Comparison of ENCODE assay signal across 15 cellular contexts in genomic region chr11:11027271-11027670, GRCh38.
A peak's percentile ranks its signal among the peaks of the same experiment; 100 is the strongest.
DNase-seq lines count a peak whose midpoint lies in the region; ATAC-seq and TF ChIP-seq lines count a peak whose summit lies in the region.
"Had no signal": no experiment of that assay in that cellular context is flagged by ENCODE, and none has a peak within 500 bp of the region (broad histone marks: within the 10 kb centered on the region; RNA-seq: fewer than 3 reads in every experiment).

No MANE protein-coding gene starts in this region.

- intact Hi-C loops in left lung (cut with DNase I): no loop called here

- H3K4me3 ChIP-seq in choroid plexus epithelial cell (ENCODE audit: low read depth, low read length) (no peak overlapping the region), lung (no peak overlapping the region), left lung (no peak overlapping the region)
- H3K4me3 ChIP-seq: SJSA1 had no signal

- H3K36me3 ChIP-seq in lung (ENCODE audit: control insufficient read depth in 2 of 2, insufficient read depth in 2 of 2, low read length in 2 of 2) (no peaks in the 10 kb centered on the region), left lung (no peaks in the 10 kb centered on the region)
- H3K36me3 ChIP-seq: BE2C, SJSA1 had no signal

- peaks cover 29 to 43% of the 10 kb centered on the region in 2 donors for H3K27me3 Mint-ChIP-seq in stimulated activated naive B cell treated with anti-CD40 and anti-IgM and Interleukin-4, amounts not matched to agents 10 μg/mL and 1 μg/mL and 100 μg/mL, for 72 hours

- WGBS in lung, 2 donors: 68 to 82% methylated on average over 1 of the region's 1 CpG

- no peak overlapping the region for H3K4me3 Mint-ChIP-seq in stimulated activated naive B cell treated with anti-CD40 and anti-IgM and Interleukin-4, amounts not matched to agents 10 μg/mL and 1 μg/mL and 100 μg/mL, for 72 hours
- H3K4me3 Mint-ChIP-seq: activated CD4-positive, alpha-beta memory T cell treated with anti-CD3 and anti-CD28 coated beads, Interleukin-2, amount 10 ng/mL, durations not matched to agents 7 days and 5 days had no signal

- H3K27ac ChIP-seq in lung (ENCODE audit: low read depth in 1 of 2, low read length in 1 of 2): no peak overlapping the region
- no peak overlapping the region for H3K27ac ChIP-seq in left lung
- H3K27ac ChIP-seq: parathyroid adenoma, SJSA1 had no signal

- H3K9me3 ChIP-seq in lung (ENCODE audit: control insufficient read depth in 2 of 2, insufficient read depth in 1 of 2, low read length in 1 of 2): no peaks in the 10 kb centered on the region
- no peaks in the 10 kb centered on the region for H3K9me3 ChIP-seq in left lung
- H3K9me3 ChIP-seq: BE2C, SJSA1 had no signal

- no peaks in the 10 kb centered on the region for H3K36me3 Mint-ChIP-seq in stimulated activated naive B cell treated with anti-CD40 and anti-IgM and Interleukin-4, amounts not matched to agents 10 μg/mL and 1 μg/mL and 100 μg/mL, for 72 hours

- ATAC-seq in lung (ENCODE audit: insufficient read depth, low FRiP score): no peak
- ATAC-seq in stimulated activated naive B cell treated with anti-CD40 and anti-IgM and Interleukin-4, amounts not matched to agents 10 μg/mL and 1 μg/mL and 100 μg/mL, for 72 hours (replicated peaks): no peak
- ATAC-seq in left lung: no peak

- peak; percentile 70 for DNase-seq in AG20443 (ENCODE audit: low spot score)
- DNase-seq in NCI-H226: peak; percentile 89
- peak; percentile 63 for DNase-seq in choroid plexus epithelial cell (ENCODE audit: low read depth)
- peak; percentile 1 for DNase-seq in lung (ENCODE audit: low spot score)
- DNase-seq in NCI-H2107 treated with DMSO at 0.1 percent for 48 hours (lab: John Stamatoyannopoulos, UW; ENCODE audit: unreplicated experiment): no peak
- DNase-seq in stimulated activated naive B cell treated with anti-CD40 and anti-IgM and Interleukin-4, amounts not matched to agents 10 μg/mL and 1 μg/mL and 100 μg/mL, for 72 hours: no peak
- DNase-seq in left lung: no peak
- no peak for DNase-seq in DMS79 (lab: John Stamatoyannopoulos, UW)
- DNase-seq: activated CD4-positive, alpha-beta memory T cell treated with anti-CD3 and anti-CD28 coated beads, Interleukin-2, amount 10 ng/mL, durations not matched to agents 7 days and 5 days; BE2C; DMS153; effector CD8-positive, alpha-beta T cell; NK-92 treated with Interleukin-12 subunit alpha and Interleukin-12 subunit beta, amount 100 ng/mL, for 24 hours had no signal

- H3K27me3 ChIP-seq in lung (ENCODE audit: control insufficient read depth, insufficient read depth): no peaks in the 10 kb centered on the region
- no peaks in the 10 kb centered on the region for H3K27me3 ChIP-seq in left lung
- H3K27me3 ChIP-seq: BE2C, SJSA1 had no signal

- H3K27ac Mint-ChIP-seq in stimulated activated naive B cell treated with anti-CD40 and anti-IgM and Interleukin-4, amounts not matched to agents 10 μg/mL and 1 μg/mL and 100 μg/mL, for 72 hours: no peak overlapping the region
- H3K27ac Mint-ChIP-seq: activated CD4-positive, alpha-beta memory T cell treated with anti-CD3 and anti-CD28 coated beads, Interleukin-2, amount 10 ng/mL, durations not matched to agents 7 days and 5 days had no signal

- H3K4me1 Mint-ChIP-seq in stimulated activated naive B cell treated with anti-CD40 and anti-IgM and Interleukin-4, amounts not matched to agents 10 μg/mL and 1 μg/mL and 100 μg/mL, for 72 hours: peaks cover 0 to 1% of the 10 kb centered on the region in 2 donors
- H3K4me1 Mint-ChIP-seq: activated CD4-positive, alpha-beta memory T cell treated with anti-CD3 and anti-CD28 coated beads, Interleukin-2, amount 10 ng/mL, durations not matched to agents 7 days and 5 days had no signal

- H3K4me1 ChIP-seq in lung (ENCODE audit: control insufficient read depth in 2 of 2, insufficient read depth in 2 of 2, low read length in 2 of 2): no peaks in the 10 kb centered on the region
- H3K4me1 ChIP-seq in left lung: no peaks in the 10 kb centered on the region
- H3K4me1 ChIP-seq: BE2C, parathyroid adenoma had no signal

- no peaks in the 10 kb centered on the region for H3K9me3 Mint-ChIP-seq in stimulated activated naive B cell treated with anti-CD40 and anti-IgM and Interleukin-4, amounts not matched to agents 10 μg/mL and 1 μg/mL and 100 μg/mL, for 72 hours
- H3K9me3 Mint-ChIP-seq: activated CD4-positive, alpha-beta memory T cell treated with anti-CD3 and anti-CD28 coated beads, Interleukin-2, amount 10 ng/mL, durations not matched to agents 7 days and 5 days had no signal

- TF ChIP-seq CTCF in choroid plexus epithelial cell (conservative IDR thresholded peaks at IDR 0.05; ENCODE audit: low read depth, low read length) (no peak), lung (IDR thresholded peaks at IDR 0.05; ENCODE audit: control extremely low read depth, extremely low read depth) (no peak), left lung (IDR thresholded peaks at IDR 0.05) (no peak)

Comparison
In these comparisons a context has a peak if more than half of its experiments do, and no peak if none do; other contexts are left out.
1. DNase-seq: peak in AG20443 (single experiment), NCI-H226 (single experiment), choroid plexus epithelial cell (single experiment) and lung (single experiment); none in NCI-H2107 treated with DMSO at 0.1 percent for 48 hours (single experiment), stimulated activated naive B cell treated with anti-CD40 and anti-IgM and Interleukin-4, amounts not matched to agents 10 μg/mL and 1 μg/mL and 100 μg/mL, for 72 hours (single experiment), left lung (0 of 2) and DMS79 (single experiment).